In the genomic region with DNA sequence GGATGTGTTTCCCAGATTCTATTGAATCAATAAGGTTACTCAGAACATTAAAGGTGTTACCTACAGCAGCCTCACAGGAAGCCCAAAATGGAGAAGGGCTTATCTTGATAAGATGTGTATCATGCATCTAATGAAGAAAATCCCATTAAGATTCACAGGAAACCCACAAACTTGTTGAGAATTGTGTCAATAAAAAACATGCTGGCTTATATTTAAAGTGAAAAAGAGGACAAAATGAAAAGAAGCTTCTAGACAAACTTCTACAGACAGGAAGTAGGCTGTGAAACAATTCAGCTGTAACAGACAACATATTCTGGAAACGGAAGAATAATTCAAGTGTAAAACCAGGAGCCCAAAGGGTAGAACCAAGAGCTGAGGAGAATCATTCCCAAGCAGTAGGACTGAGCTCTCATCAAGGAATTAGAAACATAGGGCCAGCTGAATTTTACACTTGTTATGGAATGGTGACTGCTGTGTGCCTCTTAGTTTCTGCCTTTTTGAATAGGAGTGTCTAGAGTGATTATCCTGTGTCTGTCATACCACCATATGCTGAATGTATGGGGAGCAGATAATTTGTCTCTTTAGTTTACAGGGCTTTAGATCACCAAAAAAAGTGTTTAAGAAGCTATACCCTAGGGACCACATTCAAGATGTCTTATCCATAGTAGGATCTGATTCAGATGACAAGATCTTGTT, we compare ENCODE assay signal across 8 cellular contexts. TPM values are rescaled to one million over a fixed set of nuclear protein-coding genes. Genes with fewer than 3 reads are reported as not detected.
DNase-seq lines count a peak whose midpoint lies in the region; ATAC-seq and TF ChIP-seq lines count a peak whose summit lies in the region.

No MANE protein-coding gene starts in this region.

- H3K36me3 ChIP-seq in CD8-positive, alpha-beta memory T cell (ENCODE audit: insufficient read depth, low read length): no peaks in the 10 kb centered on the region
- peaks cover 5% of the 10 kb centered on the region; the same call in 1 of the 2 replicates for H3K36me3 ChIP-seq in IMR-90 (ENCODE audit: control insufficient read depth, insufficient read depth, low read length)
- H3K36me3 ChIP-seq in body of pancreas (replicated peaks in 1 of 2; ENCODE audit: insufficient read depth in 1 of 2, low read depth in 2 of 2): no peaks in the 10 kb centered on the region

- H3K23ac ChIP-seq in IMR-90 (ENCODE audit: low read depth, low read length): 0 out of 2 replicates have a peak overlapping the region, but pooled peaks have one; percentile 39

- peaks cover 32 to 59% of the 10 kb centered on the region in 2 experiments for H3K79me1 ChIP-seq in IMR-90 (ENCODE audit: low read depth in 1 of 2, low read length in 2 of 2)

- no peak overlapping the region for H3K9ac ChIP-seq in IMR-90 (ENCODE audit: low read depth, low read length)

- no peak overlapping the region for H3K4me2 ChIP-seq in IMR-90 (ENCODE audit: low read depth, low read length)

- no peak overlapping the region for H3K18ac ChIP-seq in IMR-90 (ENCODE audit: low read depth, low read length)

- no peak overlapping the region for H2AFZ ChIP-seq in IMR-90 (replicated peaks; ENCODE audit: low read length, poor library complexity)

- H3K4me3 Mint-ChIP-seq in CD8-positive, alpha-beta memory T cell: peak overlapping the region; percentile 19 to 82 (median 62)
- H3K4me3 Mint-ChIP-seq in osteocyte (ENCODE audit: unreplicated experiment): no peak overlapping the region

- 80% methylated on average over 1 of the region's 1 CpG; no CpG with 5 or more reads in 1 of the 2 experiments for WGBS in IMR-90 (ENCODE audit: extremely low coverage in 2 of 2, insufficient read length in 1 of 2), 2 experiments
- WGBS in body of pancreas, 2 donors: 17 to 19% methylated on average over 1 of the region's 1 CpG

- TF ChIP-seq POLR2A in IMR-90 (IDR thresholded peaks at IDR 0.05; ENCODE audit: low read depth, low read length) (no peak), body of pancreas (IDR thresholded peaks at IDR 0.05) (no peak)

- no peaks in the 10 kb centered on the region for H3K9me3 Mint-ChIP-seq in CD8-positive, alpha-beta memory T cell
- no peaks in the 10 kb centered on the region for H3K9me3 Mint-ChIP-seq in osteocyte (ENCODE audit: unreplicated experiment)

- H2BK5ac ChIP-seq in IMR-90 (ENCODE audit: low read depth, low read length, poor library complexity, severe bottlenecking): no peak overlapping the region

- no peak overlapping the region for H3K56ac ChIP-seq in IMR-90 (ENCODE audit: extremely low read depth, insufficient read depth, low read length)

- H2AK5ac ChIP-seq in IMR-90 (ENCODE audit: low read depth, low read length): no peak overlapping the region

- TF ChIP-seq CTCF in IMR-90 (conservative IDR thresholded peaks at IDR 0.05; ENCODE audit: low read depth, low read length): no peak
- no peak for TF ChIP-seq CTCF in body of pancreas (IDR thresholded peaks at IDR 0.05)
- no peak for TF ChIP-seq CTCF in osteocyte (IDR thresholded peaks at IDR 0.05)

- dilution Hi-C loops in IMR-90 (cut with HindIII; ENCODE audit: low sequenced_read_pairs, unreplicated experiment): no loop called here

- ATAC-seq in IMR-90 (ENCODE audit: low read depth): peak; percentile 14; the same call in 1 of the 2 replicates
- no peak for ATAC-seq in body of pancreas
- no peak for ATAC-seq in GM19455 (IDR thresholded peaks at IDR 0.05; ENCODE audit: unreplicated experiment)
- no peak for ATAC-seq in HG03565 (IDR thresholded peaks at IDR 0.05; ENCODE audit: unreplicated experiment)

- intact Hi-C loops in IMR-90 (cut with micrococcal nuclease) (no loop called here), body of pancreas (cut with DNase I) (no loop called here)

- no peaks in the 10 kb centered on the region for H3K9me3 ChIP-seq in CD8-positive, alpha-beta memory T cell (ENCODE audit: low read length)
- H3K9me3 ChIP-seq in IMR-90 (ENCODE audit: control insufficient read depth, insufficient read depth, low read length): no peaks in the 10 kb centered on the region
- H3K9me3 ChIP-seq in body of pancreas: no peaks in the 10 kb centered on the region

- TF ChIP-seq RAD21 in IMR-90 (IDR thresholded peaks at IDR 0.05; ENCODE audit: low read length): no peak

- peak in 2 of 5 donors; percentile 39 to 40 for DNase-seq in CD8-positive, alpha-beta memory T cell
- DNase-seq in IMR-90: no peak
- no peak for DNase-seq in body of pancreas
- no peak for DNase-seq in osteocyte (ENCODE audit: extremely low spot score, unreplicated experiment)
- DNase-seq in nucleus accumbens (lab: John Stamatoyannopoulos, UW): no peak
- no peak for DNase-seq in NCI-H226

- H4K8ac ChIP-seq in IMR-90 (ENCODE audit: low read depth in 2 of 2, low read length in 2 of 2): no peak overlapping the region

- no peak overlapping the region for H2BK15ac ChIP-seq in IMR-90 (ENCODE audit: low read depth, low read length)

- H2AK9ac ChIP-seq in IMR-90 (replicated peaks; ENCODE audit: low read depth, low read length, poor library complexity): no peak overlapping the region

- POLR2A ChIA-PET in CD8-positive, alpha-beta memory T cell (lab: Charles Lee): interaction anchor here (0.6 to 1.9 kb wide), 3 partner anchors 9 to 255 kb away, joined by 3 to 8 read pairs (median 8); a partner anchor contains a TSS
- POLR2A ChIA-PET in IMR-90 (lab: Charles Lee; ENCODE audit: unreplicated experiment): no interaction called here

- H3K27ac Mint-ChIP-seq in CD8-positive, alpha-beta memory T cell: peak overlapping the region; percentile 81 to 98 (median 84)
- H3K27ac Mint-ChIP-seq in osteocyte (ENCODE audit: unreplicated experiment): peak overlapping the region; percentile 8

- H2BK20ac ChIP-seq in IMR-90 (ENCODE audit: low read depth, low read length): no peak overlapping the region

- H3K4me1 ChIP-seq in CD8-positive, alpha-beta memory T cell (ENCODE audit: insufficient read depth, low read length): peaks cover 65% of the 10 kb centered on the region
- H3K4me1 ChIP-seq in IMR-90 (ENCODE audit: control insufficient read depth, insufficient read depth, low read length): no peaks in the 10 kb centered on the region
- peaks cover 63% of the 10 kb centered on the region for H3K4me1 ChIP-seq in body of pancreas

- no peaks in the 10 kb centered on the region for H3K27me3 Mint-ChIP-seq in CD8-positive, alpha-beta memory T cell
- no peaks in the 10 kb centered on the region for H3K27me3 Mint-ChIP-seq in osteocyte (ENCODE audit: unreplicated experiment)

- H4K20me1 ChIP-seq in IMR-90 (ENCODE audit: insufficient read depth, low read length): peaks cover 57% of the 10 kb centered on the region

- peaks cover 0 to 24% (median 4%) of the 10 kb centered on the region in 3 donors for H3K36me3 Mint-ChIP-seq in CD8-positive, alpha-beta memory T cell
- peaks cover 3% of the 10 kb centered on the region for H3K36me3 Mint-ChIP-seq in osteocyte (ENCODE audit: unreplicated experiment)

- H3K4me3 ChIP-seq in CD8-positive, alpha-beta memory T cell (ENCODE audit: low read length): peak overlapping the region; percentile 29
- no peak overlapping the region for H3K4me3 ChIP-seq in IMR-90 (ENCODE audit: insufficient read depth, low read depth, low read length)
- no peak overlapping the region for H3K4me3 ChIP-seq in body of pancreas

- no peak overlapping the region for H4K91ac ChIP-seq in IMR-90 (ENCODE audit: insufficient read depth, low read depth, low read length)

- peaks cover 10% of the 10 kb centered on the region for H3K9me1 ChIP-seq in IMR-90 (ENCODE audit: insufficient read depth, low read length)

- H3K27ac ChIP-seq in CD8-positive, alpha-beta memory T cell (ENCODE audit: low read depth, low read length): peak overlapping the region; percentile 32
- no peak overlapping the region for H3K27ac ChIP-seq in IMR-90 (ENCODE audit: insufficient read depth, low read length)
- peak overlapping the region in 3 of 4 donors; percentile 49 to 63 (median 50) for H3K27ac ChIP-seq in body of pancreas

- H3K4me1 Mint-ChIP-seq in CD8-positive, alpha-beta memory T cell: peaks cover 61 to 86% (median 81%) of the 10 kb centered on the region in 3 donors
- peaks cover 8% of the 10 kb centered on the region for H3K4me1 Mint-ChIP-seq in osteocyte (ENCODE audit: unreplicated experiment)

- no peak overlapping the region for H3K14ac ChIP-seq in IMR-90 (replicated peaks; ENCODE audit: low read depth, low read length)

- no peak overlapping the region for H4K5ac ChIP-seq in IMR-90 (ENCODE audit: low read depth, low read length)

- H3K27me3 ChIP-seq in CD8-positive, alpha-beta memory T cell (ENCODE audit: insufficient read depth, low read length, poor library complexity, severe bottlenecking): no peaks in the 10 kb centered on the region
- no peaks in the 10 kb centered on the region for H3K27me3 ChIP-seq in IMR-90 (ENCODE audit: control insufficient read depth, insufficient read depth, low read length)
- no peaks in the 10 kb centered on the region for H3K27me3 ChIP-seq in body of pancreas

- in situ Hi-C loops in IMR-90 (cut with MboI; ENCODE audit: low sequenced_read_pairs): no loop called here

- no peak overlapping the region for H3K4ac ChIP-seq in IMR-90 (ENCODE audit: low read depth, low read length)

- CTCF ChIA-PET in CD8-positive, alpha-beta memory T cell (lab: Charles Lee): interaction anchor here (0.6 to 2.1 kb wide), 3 partner anchors 9 to 255 kb away, joined by 3 to 8 read pairs (median 3); a partner anchor contains a TSS
- CTCF ChIA-PET in IMR-90 (lab: Yijun Ruan, JAX): no interaction called here

- BruUV-seq in IMR-90 (replicated peaks; lab: Mats Ljungman, UMichigan): no TSS peak

- H2BK120ac ChIP-seq in IMR-90 (ENCODE audit: low read depth, low read length): no peak overlapping the region

TF ChIP-seq in IMR-90, 13 proteins besides CTCF, POLR2A, EP300 and RAD21 (continues in another document):
- TF ChIP-seq RCOR1 (IDR thresholded peaks at IDR 0.05; ENCODE audit: insufficient replicate concordance, low read length) (no peak), MXI1 (IDR thresholded peaks at IDR 0.05; ENCODE audit: borderline replicate concordance, low read depth, low read length) (no peak), MAFK (IDR thresholded peaks at IDR 0.05; ENCODE audit: low read depth, low read length) (no peak), RFX5 (IDR thresholded peaks at IDR 0.05; ENCODE audit: low read depth, low read length) (no peak)

RNA-seq across cellular contexts. Expression of a gene that starts 9.6 kb away (rescaled TPM):
- total RNA-seq in CD8-positive, alpha-beta memory T cell: 100 to 1,000 TPM; 147 to 149 TPM
- polyA plus RNA-seq in CD8-positive, alpha-beta memory T cell: 65.7 TPM
- total RNA-seq in IMR-90 (2012; rRNA removed) (87.3 and 90.0 TPM in 2 replicates), body of pancreas (10 to 100 TPM; 37.1 to 46.1 TPM), osteocyte (79.9 and 81.8 TPM in 2 replicates)
- 41.0 and 50.5 TPM in 2 replicates for polyA plus RNA-seq in IMR-90 (2012; rRNA removed)
- polyA plus RNA-seq in IMR-90 (2012; cell fraction: cytosol; rRNA removed): 14.0 and 31.8 TPM in 2 replicates
- 12.0 and 46.2 TPM in 2 replicates for polyA plus RNA-seq in IMR-90 (2012; cell fraction: nucleus; rRNA removed; ENCODE audit: low replicate concordance)

RNA-seq across cellular contexts. Expression of a gene that starts 13.6 kb away (rescaled TPM):
- 10 to 100 TPM; 86.5 to 89.9 TPM for total RNA-seq in CD8-positive, alpha-beta memory T cell
- 27.1 TPM for polyA plus RNA-seq in CD8-positive, alpha-beta memory T cell
- total RNA-seq in IMR-90 (2012; rRNA removed): 26.7 and 64.0 TPM in 2 replicates
- polyA plus RNA-seq in IMR-90 (2012; rRNA removed): 37.6 and 48.7 TPM in 2 replicates
- polyA plus RNA-seq in IMR-90 (2012; cell fraction: cytosol; rRNA removed): 12.7 and 13.9 TPM in 2 replicates
- 3.7 and 9.4 TPM in 2 replicates for polyA plus RNA-seq in IMR-90 (2012; cell fraction: nucleus; rRNA removed; ENCODE audit: low replicate concordance)
- 1 to 10 TPM; 3.6 to 8.3 TPM for total RNA-seq in body of pancreas
- total RNA-seq in osteocyte: 27.1 and 27.5 TPM in 2 replicates
